In genomic region chr2:230974096-230974913, GRCh38 we compare ENCODE assay signal across 8 cellular contexts. TPM values are rescaled to one million over a fixed set of nuclear protein-coding genes. Genes with fewer than 3 reads are reported as not detected.
A peak's percentile ranks its signal among the peaks of the same experiment; 100 is the strongest.
DNase-seq lines count a peak whose midpoint lies in the region; ATAC-seq and TF ChIP-seq lines count a peak whose summit lies in the region.

No MANE protein-coding gene starts in this region.

- no peaks in the 10 kb centered on the region for H4K20me1 ChIP-seq in MM.1S (ENCODE audit: insufficient read depth, low read length)

- H3K4me1 ChIP-seq in MM.1S (ENCODE audit: low read length), result no peaks in the 10 kb centered on the region

- H3K4me2 ChIP-seq in MM.1S (ENCODE audit: low read depth, low read length), result no peak overlapping the region

- no peaks in the 10 kb centered on the region for H3K36me3 ChIP-seq in MM.1S (replicated peaks; ENCODE audit: insufficient read depth, low read length)

- peak overlapping the region; percentile 88 for H3K27ac Mint-ChIP-seq in memory B cell

- H3K36me3 Mint-ChIP-seq in memory B cell, result no peaks in the 10 kb centered on the region

- H3K9me2 ChIP-seq in MM.1S (replicated peaks; ENCODE audit: insufficient read depth, low read length), result no peaks in the 10 kb centered on the region

- no peaks in the 10 kb centered on the region for H3K9me3 ChIP-seq in MM.1S (replicated peaks; ENCODE audit: insufficient read depth, low read length)

- H3K4me1 Mint-ChIP-seq in memory B cell, result peaks cover 32% of the 10 kb centered on the region

- no peaks in the 10 kb centered on the region for H3K79me2 ChIP-seq in MM.1S (ENCODE audit: low read length)

- peak overlapping the region; percentile 42 for H3K4me3 Mint-ChIP-seq in memory B cell

- H3K27me3 ChIP-seq in MM.1S (replicated peaks; ENCODE audit: insufficient read depth, low read length), result no peaks in the 10 kb centered on the region

- no peak for TF ChIP-seq CTCF in MM.1S (IDR thresholded peaks at IDR 0.05; ENCODE audit: low read length)

- H3K4me3 ChIP-seq in GM08714 (ENCODE audit: low read length) (peak overlapping the region; percentile 6; the same call in 1 of the 2 replicates), MM.1S (ENCODE audit: low read length) (no peak overlapping the region)

- H3F3A ChIP-seq in MM.1S (ENCODE audit: insufficient read depth, low read length), result 0 out of 2 replicates have a peak, but pooled peaks cover 6% of the 10 kb centered on the region

- H3K9me3 Mint-ChIP-seq in memory B cell, result no peaks in the 10 kb centered on the region

- no peak overlapping the region for H2AFZ ChIP-seq in MM.1S (ENCODE audit: low read length)

- peak; percentile 90 for DNase-seq in H4 (ENCODE audit: low spot score)
- DNase-seq in MM.1S, result peak; percentile 20
- peak; percentile 52 for DNase-seq in activated T-helper 1 cell treated with Interleukin-2 at 50 U/mL for 16 hours (ENCODE audit: low read depth)
- peak in 1 of 2 donors; percentile 45 for DNase-seq in memory B cell (ENCODE audit: low spot score in 2 of 2)
- no peak for DNase-seq in NCI-H2081 treated with DMSO at 0.1 percent for 48 hours (lab: John Stamatoyannopoulos, UW)
- DNase-seq in GOT3 (lab: John Stamatoyannopoulos, UW), result no peak
- no peak for DNase-seq in DMS79 (lab: John Stamatoyannopoulos, UW)

- no peak overlapping the region for H3K9ac ChIP-seq in MM.1S (ENCODE audit: low read length)

- H3K27me3 Mint-ChIP-seq in memory B cell, result peaks cover 6% of the 10 kb centered on the region

- peak; percentile 84 for ATAC-seq in memory B cell (ENCODE audit: low read depth)

- H3K27ac ChIP-seq in MM.1S (ENCODE audit: low read length), result no peak overlapping the region

RNA-seq across cellular contexts. Expression of gene SPATA3, which starts 21.6 kb away (rescaled TPM):
- total RNA-seq in H4 (2014; rRNA removed; shearing (Covaris generic)), result not detected in 2 replicates

RNA-seq across cellular contexts. Expression of gene GPR55, which starts 49.3 kb away (rescaled TPM):
- 0.66 and 0.87 TPM in 2 replicates for total RNA-seq in H4 (2014; rRNA removed; shearing (Covaris generic))

Comparison
In these comparisons a context has a peak if more than half of its experiments do, and no peak if none do; other contexts are left out.
1. DNase-seq: peak in H4 (single experiment), MM.1S (single experiment) and activated T-helper 1 cell treated with Interleukin-2 at 50 U/mL for 16 hours (single experiment); none in NCI-H2081 treated with DMSO at 0.1 percent for 48 hours (single experiment), GOT3 (single experiment) and DMS79 (single experiment).